In the genomic region with DNA sequence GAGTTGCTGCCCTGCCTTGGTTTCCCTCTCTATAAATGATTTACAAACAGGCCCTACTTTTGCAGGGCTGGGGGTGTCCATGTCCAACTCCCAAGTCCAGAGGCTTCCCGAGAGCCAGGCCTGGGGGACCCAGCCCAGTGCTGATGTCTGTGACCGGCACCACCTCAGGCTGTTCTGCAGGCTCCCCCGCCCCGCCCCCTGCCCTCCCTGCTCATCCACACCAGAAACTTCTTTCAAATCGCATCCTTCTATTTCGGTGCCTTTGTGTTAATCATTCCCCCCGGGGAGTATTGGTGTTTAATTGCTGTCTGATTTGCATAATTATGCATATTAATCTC, we compare ENCODE assay signal across 16 cellular contexts. TPM values are rescaled to one million over a fixed set of nuclear protein-coding genes. Genes with fewer than 3 reads are reported as not detected.
DNase-seq lines count a peak whose midpoint lies in the region; ATAC-seq and TF ChIP-seq lines count a peak whose summit lies in the region.
"Had no signal": no experiment of that assay in that cellular context is flagged by ENCODE, and none has a peak within 500 bp of the region (broad histone marks: within the 10 kb centered on the region; RNA-seq: fewer than 3 reads in every experiment).

No MANE protein-coding gene starts in this region.

- no peak overlapping the region for H3K56ac ChIP-seq in mesendoderm (ENCODE audit: low read length)

- no TSS peak for BruUV-seq in Caco-2 (replicated peaks; lab: Mats Ljungman, UMichigan)

- TF ChIP-seq CTCF in Caco-2 (IDR thresholded peaks at IDR 0.05; ENCODE audit: insufficient read depth in 1 of 2, low read depth in 1 of 2, low read length in 1 of 2, severe bottlenecking in 1 of 2, unreplicated experiment in 1 of 2) (no peak), RWPE1 (conservative IDR thresholded peaks at IDR 0.05; ENCODE audit: low read depth) (no peak), right lobe of liver (IDR thresholded peaks at IDR 0.05) (no peak)

- H3K27me3 Mint-ChIP-seq in Caco-2 (ENCODE audit: insufficient read depth, unreplicated experiment): no peaks in the 10 kb centered on the region
- H3K27me3 Mint-ChIP-seq: B cell; CD4-positive, alpha-beta T cell; IgD-negative memory B cell had no signal

- no CpG with 5 or more reads among the region's 7 CpGs for WGBS in neuronal stem cell (ENCODE audit: extremely low coverage in 2 of 2, insufficient read length in 2 of 2, insufficient replicate concordance in 1 of 2), 2 donors
- no CpG with 5 or more reads among the region's 7 CpGs for WGBS in mesendoderm (ENCODE audit: extremely low coverage, insufficient coverage, low lambda C conversion rate)
- 90% methylated on average over 5 of the region's 7 CpGs for WGBS in right lobe of liver (ENCODE audit: insufficient coverage, low coverage, low lambda C conversion rate, missing lambda C conversion rate)

- peaks cover 56% of the 10 kb centered on the region for H3K36me3 Mint-ChIP-seq in Caco-2 (ENCODE audit: insufficient read depth, unreplicated experiment)
- H3K36me3 Mint-ChIP-seq: IgD-negative memory B cell had no signal

- peak overlapping the region; percentile 78 for H3K27ac Mint-ChIP-seq in Caco-2 (ENCODE audit: unreplicated experiment)
- H3K27ac Mint-ChIP-seq: CD4-positive, alpha-beta T cell; GM23338; HFFc6; IgD-negative memory B cell had no signal

- no peak overlapping the region for H3K4me3 Mint-ChIP-seq in Caco-2 (ENCODE audit: unreplicated experiment)
- H3K4me3 Mint-ChIP-seq: B cell; CD4-positive, alpha-beta T cell; GM23338; HFFc6; IgD-negative memory B cell had no signal

- H3K9ac ChIP-seq in neuronal stem cell (ENCODE audit: low read depth, low read length, poor library complexity) (no peak overlapping the region), mesendoderm (ENCODE audit: low read length) (no peak overlapping the region)

- peak overlapping the region; percentile 58 for H3K27ac ChIP-seq in RWPE1
- no peak overlapping the region for H3K27ac ChIP-seq in neuronal stem cell (replicated peaks; ENCODE audit: low read length)
- no peak overlapping the region for H3K27ac ChIP-seq in mesendoderm (ENCODE audit: low read depth, low read length)
- H3K27ac ChIP-seq in right lobe of liver: no peak overlapping the region

- H3K23ac ChIP-seq in neuronal stem cell (ENCODE audit: low read depth, low read length, poor library complexity) (peak overlapping the region; percentile 55), mesendoderm (ENCODE audit: low read length) (no peak overlapping the region)

- H3K4me3 ChIP-seq in Caco-2 (ENCODE audit: low read depth, low read length) (no peak overlapping the region), neuronal stem cell (ENCODE audit: low read length in 2 of 2) (no peak overlapping the region), mesendoderm (ENCODE audit: low read length) (no peak overlapping the region), right lobe of liver (no peak overlapping the region), H7 (ENCODE audit: insufficient read depth, low read depth, low read length) (no peak overlapping the region)
- H3K4me3 ChIP-seq: GM23338, HAP-1 had no signal

- H2BK15ac ChIP-seq in neuronal stem cell (ENCODE audit: low read length) (no peak overlapping the region), mesendoderm (replicated peaks; ENCODE audit: low read depth) (no peak overlapping the region)

- no peak overlapping the region for H4K5ac ChIP-seq in mesendoderm (ENCODE audit: low read length)

- CTCF ChIA-PET in Caco-2 (lab: Charles Lee): no interaction called here
- CTCF ChIA-PET in RWPE1 (lab: Yijun Ruan, JAX): no interaction called here

- H3K4ac ChIP-seq in neuronal stem cell (ENCODE audit: low read length) (no peak overlapping the region), mesendoderm (ENCODE audit: low read depth, low read length) (no peak overlapping the region)

- no peak overlapping the region for H2BK12ac ChIP-seq in neuronal stem cell (ENCODE audit: low read length)

- no peak overlapping the region for H2AK5ac ChIP-seq in neuronal stem cell (ENCODE audit: low read depth, low read length)
- H2AK5ac ChIP-seq in mesendoderm (ENCODE audit: low read length): no peak overlapping the region

- peaks cover 52% of the 10 kb centered on the region for H3K79me1 ChIP-seq in neuronal stem cell (ENCODE audit: low read depth, low read length)
- peaks cover 17% of the 10 kb centered on the region for H3K79me1 ChIP-seq in mesendoderm (ENCODE audit: low read length)

- peaks cover 18% of the 10 kb centered on the region for H3K79me2 ChIP-seq in mesendoderm (ENCODE audit: control insufficient read depth, insufficient read depth, low read length)

- H3K14ac ChIP-seq in neuronal stem cell (ENCODE audit: low read length): no peak overlapping the region

- H3K9me3 ChIP-seq in Caco-2 (no peaks in the 10 kb centered on the region), neuronal stem cell (replicated peaks in 1 of 2; ENCODE audit: control insufficient read depth in 2 of 2, insufficient read depth in 1 of 2, low read depth in 1 of 2, low read length in 2 of 2) (peaks cover 5 to 12% of the 10 kb centered on the region in 2 donors), right lobe of liver (no peaks in the 10 kb centered on the region)
- H3K9me3 ChIP-seq: HAP-1 had no signal

- H3K4me1 Mint-ChIP-seq in Caco-2 (ENCODE audit: low read depth, unreplicated experiment): no peaks in the 10 kb centered on the region
- H3K4me1 Mint-ChIP-seq: GM23338 had no signal

- peaks cover 1% of the 10 kb centered on the region for H3K36me3 ChIP-seq in Caco-2 (ENCODE audit: control insufficient read depth, insufficient read depth, low read length)
- H3K36me3 ChIP-seq in neuronal stem cell (replicated peaks in 1 of 2; ENCODE audit: control insufficient read depth in 2 of 2, insufficient read depth in 2 of 2, low read length in 2 of 2): peaks cover 47 to 84% of the 10 kb centered on the region in 2 donors
- peaks cover 11% of the 10 kb centered on the region for H3K36me3 ChIP-seq in mesendoderm (ENCODE audit: control insufficient read depth, insufficient read depth, low read length)
- H3K36me3 ChIP-seq in right lobe of liver: peaks cover 0 to 2% (median 0%) of the 10 kb centered on the region in 4 donors
- H3K36me3 ChIP-seq in H7 (replicated peaks; ENCODE audit: control insufficient read depth, insufficient read depth, low read length): peaks cover 16% of the 10 kb centered on the region

- no peak overlapping the region for H4K91ac ChIP-seq in neuronal stem cell (ENCODE audit: low read depth, low read length, poor library complexity)

- DNase-seq in Caco-2 (no peak), RWPE1 (ENCODE audit: low spot score) (no peak), erythroblast (lab: John Stamatoyannopoulos, UW) (no peak), neuronal stem cell (ENCODE audit: low spot score) (no peak), mesendoderm (no peak), GM03348 (ENCODE audit: low spot score) (no peak), right lobe of liver (no peak), H7 (no peak)
- DNase-seq: C1 segment of cervical spinal cord; CD4-positive, alpha-beta T cell; DMS79; HFFc6 had no signal

- no peak for ATAC-seq in right lobe of liver
- ATAC-seq: GM23338 had no signal

- no peaks in the 10 kb centered on the region for H3K27me3 ChIP-seq in Caco-2 (replicated peaks; ENCODE audit: control insufficient read depth, insufficient read depth, low read length)
- no peaks in the 10 kb centered on the region for H3K27me3 ChIP-seq in neuronal stem cell (ENCODE audit: control insufficient read depth in 3 of 3, insufficient read depth in 3 of 3, low read depth in 1 of 3, low read length in 3 of 3)
- no peaks in the 10 kb centered on the region for H3K27me3 ChIP-seq in mesendoderm (ENCODE audit: insufficient read depth, low read length, poor library complexity)
- H3K27me3 ChIP-seq in right lobe of liver: no peaks in the 10 kb centered on the region
- H3K27me3 ChIP-seq in H7 (ENCODE audit: control insufficient read depth, insufficient read depth, low read length): no peaks in the 10 kb centered on the region

- H3K18ac ChIP-seq in neuronal stem cell (ENCODE audit: low read length) (no peak overlapping the region), mesendoderm (ENCODE audit: low read length) (no peak overlapping the region)

- H4K8ac ChIP-seq in neuronal stem cell (ENCODE audit: low read depth, low read length) (no peak overlapping the region), mesendoderm (ENCODE audit: low read depth, low read length) (no peak overlapping the region)

- intact Hi-C loops in Caco-2 (cut with micrococcal nuclease; ENCODE audit: unreplicated experiment) (no loop called here), right lobe of liver (cut with DNase I) (no loop called here)

- H2BK5ac ChIP-seq in neuronal stem cell (ENCODE audit: low read length) (peak overlapping the region; percentile 39), mesendoderm (ENCODE audit: low read length) (no peak overlapping the region)

- H3K9me3 Mint-ChIP-seq in Caco-2 (ENCODE audit: unreplicated experiment): peaks cover 10% of the 10 kb centered on the region
- H3K9me3 Mint-ChIP-seq: CD4-positive, alpha-beta T cell; HFFc6; IgD-negative memory B cell had no signal

- H3K4me2 ChIP-seq in neuronal stem cell (ENCODE audit: insufficient read depth, low read length, poor library complexity, severe bottlenecking): no peak overlapping the region
- no peak overlapping the region for H3K4me2 ChIP-seq in mesendoderm (ENCODE audit: low read length)
- H3K4me2 ChIP-seq: GM23338 had no signal

- H2BK120ac ChIP-seq in neuronal stem cell (ENCODE audit: low read depth, low read length) (no peak overlapping the region), mesendoderm (ENCODE audit: low read depth, low read length) (no peak overlapping the region)

- no peak overlapping the region for H2AFZ ChIP-seq in neuronal stem cell (ENCODE audit: low read length)
- H2AFZ ChIP-seq: GM23338 had no signal

- POLR2A ChIA-PET in Caco-2 (lab: Charles Lee): no interaction called here
- POLR2A ChIA-PET in RWPE1 (lab: Yijun Ruan, JAX; ENCODE audit: low non-redundant PET): no interaction called here

- H3K4me1 ChIP-seq in Caco-2 (peaks cover 21% of the 10 kb centered on the region), neuronal stem cell (ENCODE audit: control insufficient read depth in 2 of 2, insufficient read depth in 1 of 2, low read depth in 1 of 2, low read length in 2 of 2) (no peaks in the 10 kb centered on the region), mesendoderm (ENCODE audit: control insufficient read depth, low read depth, low read length) (no peaks in the 10 kb centered on the region), right lobe of liver (no peaks in the 10 kb centered on the region)
- H3K4me1 ChIP-seq: HAP-1 had no signal

- TF ChIP-seq POLR2A in erythroblast (IDR thresholded peaks at IDR 0.05; ENCODE audit: low read length): peak; percentile 27
- no peak for TF ChIP-seq POLR2A in right lobe of liver (IDR thresholded peaks at IDR 0.05)

RNA-seq across cellular contexts. Expression of a gene that starts 19.2 kb away (rescaled TPM):
- 147 and 162 TPM in 2 replicates for total RNA-seq in Caco-2 (2022)
- polyA plus RNA-seq in neuronal stem cell (2013, experiment 1 of 2): 333 TPM
- 334 TPM for polyA plus RNA-seq in neuronal stem cell (2013, experiment 2 of 2)
- 221 TPM for polyA plus RNA-seq in mesendoderm (2013, experiment 1 of 2)
- polyA plus RNA-seq in mesendoderm (2013, experiment 2 of 2): 219 TPM
- 10 to 100 TPM; 11.0 to 30.1 (median 15.9) TPM for total RNA-seq in right lobe of liver
- total RNA-seq in H7 (2014; rRNA removed; shearing (Covaris generic)): 277 and 293 TPM in 2 replicates

RNA-seq across cellular contexts. Expression of a gene that starts 28.0 kb away (rescaled TPM):
- 222 and 238 TPM in 2 replicates for total RNA-seq in Caco-2 (2022)
- polyA plus RNA-seq in neuronal stem cell (2013, experiment 1 of 2): 160 TPM
- polyA plus RNA-seq in neuronal stem cell (2013, experiment 2 of 2): 160 TPM
- 102 TPM for polyA plus RNA-seq in mesendoderm (2013, experiment 1 of 2)
- polyA plus RNA-seq in mesendoderm (2013, experiment 2 of 2): 103 TPM
- total RNA-seq in right lobe of liver: 100 to 1,000 TPM in 4 of 6 experiments, 10 to 100 TPM in 2; 59.6 to 202 (median 172) TPM
- total RNA-seq in H7 (2014; rRNA removed; shearing (Covaris generic)): 103 and 111 TPM in 2 replicates

RNA-seq across cellular contexts. Expression of a gene that starts 40.6 kb away (rescaled TPM):
- total RNA-seq in Caco-2 (2022) (89.3 and 95.3 TPM in 2 replicates), right lobe of liver (10 to 100 TPM; 27.3 to 72.1 (median 30.1) TPM)
- 68.0 TPM for polyA plus RNA-seq in neuronal stem cell (2013, experiment 1 of 2)
- 64.2 TPM for polyA plus RNA-seq in neuronal stem cell (2013, experiment 2 of 2)
- polyA plus RNA-seq in mesendoderm (2013, experiment 1 of 2): 64.6 TPM
- polyA plus RNA-seq in mesendoderm (2013, experiment 2 of 2): 63.6 TPM
- total RNA-seq in H7 (2014; rRNA removed; shearing (Covaris generic)): 105 and 114 TPM in 2 replicates
